Comparison of ENCODE assay signal across 8 cellular contexts in genomic region chr5:16784843-16785791, GRCh38.
DNase-seq lines count a peak whose midpoint lies in the region; ATAC-seq and TF ChIP-seq lines count a peak whose summit lies in the region.

No MANE protein-coding gene starts in this region.

- DNase-seq in activated T-cell treated with anti-CD3 and anti-CD28 coated beads for 48 hours (ENCODE audit: low read depth) = peak; percentile 55
- DNase-seq in activated T-cell treated with anti-CD3 and anti-CD28 coated beads, Interleukin-2, amount 50 U/mL, for 1 hour = no peak
- no peak for DNase-seq in chondrocyte (ENCODE audit: low spot score)
- peak; percentile 41 for DNase-seq in stimulated activated naive B cell treated with anti-CD40 and anti-IgM and Interleukin-4, amounts not matched to agents 10 μg/mL and 1 μg/mL and 100 μg/mL, for 72 hours
- DNase-seq in cerebellum (ENCODE audit: low spot score) = no peak
- DNase-seq in G401 (ENCODE audit: low spot score) = no peak
- DNase-seq in NCI-H345 treated with DMSO at 0.1 percent for 48 hours (lab: John Stamatoyannopoulos, UW; ENCODE audit: unreplicated experiment) = no peak

- H3K4me3 Mint-ChIP-seq in chondrocyte (ENCODE audit: unreplicated experiment) = no peak overlapping the region
- no peak overlapping the region for H3K4me3 Mint-ChIP-seq in stimulated activated naive B cell treated with anti-CD40 and anti-IgM and Interleukin-4, amounts not matched to agents 10 μg/mL and 1 μg/mL and 100 μg/mL, for 72 hours

- ATAC-seq in HG03280 (IDR thresholded peaks at IDR 0.05; ENCODE audit: unreplicated experiment) = peak; percentile 89
- ATAC-seq in stimulated activated naive B cell treated with anti-CD40 and anti-IgM and Interleukin-4, amounts not matched to agents 10 μg/mL and 1 μg/mL and 100 μg/mL, for 72 hours (replicated peaks) = peak; percentile 89 to 97

- no peaks in the 10 kb centered on the region for H3K9me3 Mint-ChIP-seq in chondrocyte (ENCODE audit: low read depth)
- H3K9me3 Mint-ChIP-seq in stimulated activated naive B cell treated with anti-CD40 and anti-IgM and Interleukin-4, amounts not matched to agents 10 μg/mL and 1 μg/mL and 100 μg/mL, for 72 hours = no peaks in the 10 kb centered on the region

- H3K27me3 Mint-ChIP-seq in chondrocyte (ENCODE audit: low read depth) = no peaks in the 10 kb centered on the region
- peaks cover 0 to 12% of the 10 kb centered on the region in 2 donors for H3K27me3 Mint-ChIP-seq in stimulated activated naive B cell treated with anti-CD40 and anti-IgM and Interleukin-4, amounts not matched to agents 10 μg/mL and 1 μg/mL and 100 μg/mL, for 72 hours

- peak overlapping the region; percentile 60 for H3K27ac Mint-ChIP-seq in chondrocyte (ENCODE audit: unreplicated experiment)
- peak overlapping the region; percentile 52 for H3K27ac Mint-ChIP-seq in stimulated activated naive B cell treated with anti-CD40 and anti-IgM and Interleukin-4, amounts not matched to agents 10 μg/mL and 1 μg/mL and 100 μg/mL, for 72 hours

- H3K4me1 Mint-ChIP-seq in chondrocyte (ENCODE audit: low read depth) = peaks cover 47% of the 10 kb centered on the region
- peaks cover 0 to 10% of the 10 kb centered on the region in 2 donors for H3K4me1 Mint-ChIP-seq in stimulated activated naive B cell treated with anti-CD40 and anti-IgM and Interleukin-4, amounts not matched to agents 10 μg/mL and 1 μg/mL and 100 μg/mL, for 72 hours

- no peak for TF ChIP-seq CTCF in chondrocyte (IDR thresholded peaks at IDR 0.05)

- in situ Hi-C loops in G401 (cut with HindIII; ENCODE audit: low sequenced_read_pairs) = no loop called here

- peaks cover 18% of the 10 kb centered on the region for H3K36me3 Mint-ChIP-seq in chondrocyte (ENCODE audit: low read depth)
- H3K36me3 Mint-ChIP-seq in stimulated activated naive B cell treated with anti-CD40 and anti-IgM and Interleukin-4, amounts not matched to agents 10 μg/mL and 1 μg/mL and 100 μg/mL, for 72 hours = no peaks in the 10 kb centered on the region

Comparison
In these comparisons a context has a peak if more than half of its experiments do, and no peak if none do; other contexts are left out.
1. DNase-seq: peak in activated T-cell treated with anti-CD3 and anti-CD28 coated beads for 48 hours (single experiment) and stimulated activated naive B cell treated with anti-CD40 and anti-IgM and Interleukin-4, amounts not matched to agents 10 μg/mL and 1 μg/mL and 100 μg/mL, for 72 hours (single experiment); none in activated T-cell treated with anti-CD3 and anti-CD28 coated beads, Interleukin-2, amount 50 U/mL, for 1 hour (single experiment), chondrocyte (single experiment), cerebellum (single experiment), G401 (single experiment) and NCI-H345 treated with DMSO at 0.1 percent for 48 hours (single experiment).